ENCODE assay signal across 24 cellular contexts in the genomic region with DNA sequence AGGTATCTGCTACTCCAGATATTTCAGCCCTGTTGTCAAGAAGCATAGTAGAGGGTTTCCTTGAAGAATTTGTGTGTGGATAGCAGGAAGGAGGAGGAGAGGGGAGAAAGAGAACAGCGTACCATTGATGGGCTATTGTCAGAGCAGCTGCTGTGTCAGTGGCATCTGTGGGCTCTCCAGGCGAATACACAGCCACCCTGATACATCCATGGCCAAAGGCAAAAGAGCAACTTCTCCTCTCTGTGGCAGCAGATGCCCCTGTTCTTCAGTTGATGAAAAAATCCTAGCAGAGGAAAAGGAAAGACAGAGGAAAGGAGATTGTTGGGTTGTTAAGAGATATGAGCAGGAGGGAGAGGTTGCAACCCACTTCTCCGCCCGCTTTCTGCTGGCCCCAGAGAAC. TPM values are rescaled to one million over a fixed set of nuclear protein-coding genes. Genes with fewer than 3 reads are reported as not detected.
DNase-seq lines count a peak whose midpoint lies in the region; ATAC-seq and TF ChIP-seq lines count a peak whose summit lies in the region.
"Had no signal": no experiment of that assay in that cellular context is flagged by ENCODE, and none has a peak within 500 bp of the region (broad histone marks: within the 10 kb centered on the region; RNA-seq: fewer than 3 reads in every experiment).

No MANE protein-coding gene starts in this region.

- no peaks in the 10 kb centered on the region for H3K36me3 Mint-ChIP-seq in activated CD4-positive, alpha-beta memory T cell treated with anti-CD3 and anti-CD28 coated beads, Interleukin-2, amount 10 ng/mL, durations not matched to agents 7 days and 5 days (ENCODE audit: low read depth)
- H3K36me3 Mint-ChIP-seq: CD4-positive, alpha-beta memory T cell had no signal

- POLR2A ChIA-PET in activated CD4-positive, alpha-beta memory T cell treated with anti-CD3 and anti-CD28 coated beads, Interleukin-2, amount 10 ng/mL, durations not matched to agents 7 days and 5 days (lab: Charles Lee): no interaction called here

- DNase-seq in dorsolateral prefrontal cortex (peak in 3 of 10 donors; percentile 45 to 55 (median 49)), inferior parietal cortex (ENCODE audit: extremely low spot score) (peak; percentile 49), pons (ENCODE audit: low spot score) (peak; percentile 77), NCI-H2029 treated with DMSO at 0.1 percent for 48 hours (lab: John Stamatoyannopoulos, UW) (no peak)
- no peak for DNase-seq in activated CD4-positive, alpha-beta memory T cell treated with anti-CD3 and anti-CD28 coated beads, Interleukin-2, amount 10 ng/mL, durations not matched to agents 7 days and 5 days
- DNase-seq in activated CD4-positive, alpha-beta T cell treated with anti-CD3 and anti-CD28 coated beads for 4 hours: no peak
- DNase-seq: AML-193; CD4-positive, alpha-beta memory T cell; COR-L47; GOT3; HFFc6; Karpas-422; NCI-H1092 treated with DMSO at 0.1 percent for 48 hours; NCI-H1436; NCI-H187; NCI-H2107; NCI-H524; NCI-H774; PC-3; SJCRH30 had no signal

- CTCF ChIA-PET in activated CD4-positive, alpha-beta memory T cell treated with anti-CD3 and anti-CD28 coated beads, Interleukin-2, amount 10 ng/mL, durations not matched to agents 7 days and 5 days (lab: Charles Lee): no interaction called here

- peaks cover 5% of the 10 kb centered on the region for H3K27me3 Mint-ChIP-seq in activated CD4-positive, alpha-beta memory T cell treated with anti-CD3 and anti-CD28 coated beads, Interleukin-2, amount 10 ng/mL, durations not matched to agents 7 days and 5 days

- H3K27ac Mint-ChIP-seq in activated CD4-positive, alpha-beta memory T cell treated with anti-CD3 and anti-CD28 coated beads, Interleukin-2, amount 10 ng/mL, durations not matched to agents 7 days and 5 days: no peak overlapping the region
- H3K27ac Mint-ChIP-seq: CD4-positive, alpha-beta memory T cell; HFFc6 had no signal

- no peaks in the 10 kb centered on the region for H3K4me1 Mint-ChIP-seq in activated CD4-positive, alpha-beta memory T cell treated with anti-CD3 and anti-CD28 coated beads, Interleukin-2, amount 10 ng/mL, durations not matched to agents 7 days and 5 days
- H3K4me1 Mint-ChIP-seq: CD4-positive, alpha-beta memory T cell had no signal

- no peaks in the 10 kb centered on the region for H3K27me3 ChIP-seq in dorsolateral prefrontal cortex
- H3K27me3 ChIP-seq: SJCRH30 had no signal

- H3K4me3 Mint-ChIP-seq in activated CD4-positive, alpha-beta memory T cell treated with anti-CD3 and anti-CD28 coated beads, Interleukin-2, amount 10 ng/mL, durations not matched to agents 7 days and 5 days: no peak overlapping the region
- H3K4me3 Mint-ChIP-seq: CD4-positive, alpha-beta memory T cell; HFFc6 had no signal

- peak in 2 of 56 donors; percentile 12 to 34 for TF ChIP-seq CTCF in dorsolateral prefrontal cortex (IDR thresholded peaks at IDR 0.05 in 54 of 56, conservative IDR thresholded peaks at IDR 0.05 in 2 of 56; ENCODE audit: low read depth in 1 of 56, partially characterized antibody in 56 of 56)

- ATAC-seq in GM18520 (IDR thresholded peaks at IDR 0.05; ENCODE audit: unreplicated experiment): no peak
- ATAC-seq: A549, HepG2, PC-3 had no signal

- intact Hi-C loops in dorsolateral prefrontal cortex (cut with DNase I): no loop called here

- H3K9me3 Mint-ChIP-seq in activated CD4-positive, alpha-beta memory T cell treated with anti-CD3 and anti-CD28 coated beads, Interleukin-2, amount 10 ng/mL, durations not matched to agents 7 days and 5 days: no peaks in the 10 kb centered on the region
- H3K9me3 Mint-ChIP-seq: CD4-positive, alpha-beta memory T cell; HFFc6 had no signal

- peak overlapping the region in 3 of 59 donors; percentile 13 to 22 (median 18) for H3K4me3 ChIP-seq in dorsolateral prefrontal cortex
- H3K4me3 ChIP-seq: A549, HAP-1, SJCRH30 had no signal

- H3K27ac ChIP-seq in dorsolateral prefrontal cortex: peak overlapping the region in 57 of 59 donors; percentile 5 to 92 (median 82)
- H3K27ac ChIP-seq: A549, SJCRH30 had no signal

RNA-seq across cellular contexts. Expression of a gene that starts 12.2 kb away (rescaled TPM):
- 10 to 100 TPM in 119 of 120 experiments, 1 to 10 TPM in 1; 7.8 to 66.9 (median 21.8) TPM for total RNA-seq in dorsolateral prefrontal cortex
- not detected for total RNA-seq in activated CD4-positive, alpha-beta memory T cell treated with anti-CD3 and anti-CD28 coated beads, Interleukin-2, amount 10 ng/mL, durations not matched to agents 7 days and 5 days
- total RNA-seq: CD4-positive, alpha-beta memory T cell; HepG2 had no signal

Comparison
In these comparisons a context has a peak if more than half of its experiments do, and no peak if none do; other contexts are left out.
1. DNase-seq: peak in inferior parietal cortex (single experiment) and pons (single experiment); none in activated CD4-positive, alpha-beta memory T cell treated with anti-CD3 and anti-CD28 coated beads, Interleukin-2, amount 10 ng/mL, durations not matched to agents 7 days and 5 days (single experiment), NCI-H2029 treated with DMSO at 0.1 percent for 48 hours (single experiment) and activated CD4-positive, alpha-beta T cell treated with anti-CD3 and anti-CD28 coated beads for 4 hours (0 of 2).
2. RNA of a gene that starts 12.2 kb away (total RNA-seq): 7.8 to 66.9 TPM in dorsolateral prefrontal cortex; not detected in activated CD4-positive, alpha-beta memory T cell treated with anti-CD3 and anti-CD28 coated beads, Interleukin-2, amount 10 ng/mL, durations not matched to agents 7 days and 5 days; every median in the first group is over 4 times any median in the second.